12 cellular contexts compared by ENCODE assay signal in the genomic region with DNA sequence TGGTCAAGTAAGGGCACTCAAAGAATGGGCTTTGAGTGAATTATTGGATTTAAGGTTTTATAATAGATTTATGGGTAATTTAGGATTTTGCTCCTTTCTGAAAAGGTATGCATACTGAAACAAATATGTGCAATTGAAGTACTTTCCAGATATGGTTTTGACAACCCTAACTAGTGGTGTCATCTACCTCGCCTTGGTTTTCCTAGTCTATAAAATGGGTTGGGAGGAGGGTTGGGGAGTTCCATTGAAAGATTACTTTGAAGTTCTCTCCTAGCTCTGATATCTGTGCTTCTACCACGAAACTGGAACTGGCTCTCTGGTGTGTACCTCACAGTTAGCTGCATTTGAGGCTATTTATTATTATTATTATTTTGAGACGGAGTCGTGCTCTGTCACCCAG. TPM values are rescaled to one million over a fixed set of nuclear protein-coding genes. Genes with fewer than 3 reads are reported as not detected.
DNase-seq lines count a peak whose midpoint lies in the region; ATAC-seq and TF ChIP-seq lines count a peak whose summit lies in the region.
"Had no signal": no experiment of that assay in that cellular context is flagged by ENCODE, and none has a peak within 500 bp of the region (broad histone marks: within the 10 kb centered on the region; RNA-seq: fewer than 3 reads in every experiment).

No MANE protein-coding gene starts in this region.

- H3K36me3 Mint-ChIP-seq in CD4-positive, alpha-beta T cell (ENCODE audit: low read depth) = no peaks in the 10 kb centered on the region
- H3K36me3 Mint-ChIP-seq in IgD-negative memory B cell = no peaks in the 10 kb centered on the region
- no peaks in the 10 kb centered on the region for H3K36me3 Mint-ChIP-seq in nephron (ENCODE audit: low read depth)

- H3K4me1 Mint-ChIP-seq in CD4-positive, alpha-beta T cell (ENCODE audit: low read depth) = peaks cover 19% of the 10 kb centered on the region
- H3K4me1 Mint-ChIP-seq in IgD-negative memory B cell (peaks cover 9 to 18% (median 11%) of the 10 kb centered on the region in 3 donors), nephron (peaks cover 24% of the 10 kb centered on the region)

- TF ChIP-seq POLR2A in thyroid gland (IDR thresholded peaks at IDR 0.05) = no peak

- H3K27ac ChIP-seq in CD4-positive, alpha-beta T cell (ENCODE audit: low read depth, low read length) = no peak overlapping the region
- H3K27ac ChIP-seq in caudate nucleus (ENCODE audit: low read depth, low read length) (peak overlapping the region; percentile 46), thyroid gland (no peak overlapping the region)
- H3K27ac ChIP-seq: spleen had no signal

- no peaks in the 10 kb centered on the region for H3K9me3 ChIP-seq in CD4-positive, alpha-beta T cell (ENCODE audit: control insufficient read depth, low read length)
- no peaks in the 10 kb centered on the region for H3K9me3 ChIP-seq in thyroid gland
- H3K9me3 ChIP-seq: spleen had no signal

- H3K27ac Mint-ChIP-seq in CD4-positive, alpha-beta T cell = no peak overlapping the region
- H3K27ac Mint-ChIP-seq in IgD-negative memory B cell (no peak overlapping the region), nephron (no peak overlapping the region)

- no peak for DNase-seq in CD4-positive, alpha-beta T cell
- DNase-seq in caudate nucleus (lab: John Stamatoyannopoulos, UW) = no peak
- DNase-seq in NCI-H187 (lab: John Stamatoyannopoulos, UW) = no peak
- DNase-seq in thyroid gland = no peak
- DNase-seq: midbrain, NCI-H1105, NCI-H2107, NCI-H510A, spleen had no signal

- CTCF ChIA-PET in CD4-positive, alpha-beta T cell (lab: Charles Lee) = no interaction called here

- peak overlapping the region; percentile 89 for H3K4me3 Mint-ChIP-seq in CD4-positive, alpha-beta T cell
- H3K4me3 Mint-ChIP-seq in IgD-negative memory B cell (peak overlapping the region in 3 of 4 donors; percentile 75 to 98 (median 94)), nephron (peak overlapping the region; percentile 90 to 93 (median 91))

- POLR2A ChIA-PET in CD4-positive, alpha-beta T cell (lab: Charles Lee) = interaction anchor here (0.6 kb wide), 1 partner anchor 8 kb away, joined by 3 read pairs; no protein-coding TSS in a partner anchor

- no peak for TF ChIP-seq CTCF in CD4-positive, alpha-beta T cell (IDR thresholded peaks at IDR 0.05)
- TF ChIP-seq CTCF in nephron (IDR thresholded peaks at IDR 0.05; ENCODE audit: unreplicated experiment in 3 of 3) (no peak), thyroid gland (IDR thresholded peaks at IDR 0.05) (no peak)

- peaks cover 76% of the 10 kb centered on the region for H3K27me3 Mint-ChIP-seq in CD4-positive, alpha-beta T cell
- peaks cover 38% of the 10 kb centered on the region for H3K27me3 Mint-ChIP-seq in IgD-negative memory B cell
- peaks cover 62% of the 10 kb centered on the region for H3K27me3 Mint-ChIP-seq in nephron (ENCODE audit: low read depth)

- H3K36me3 ChIP-seq in thyroid gland = no peaks in the 10 kb centered on the region
- H3K36me3 ChIP-seq: spleen had no signal

- peaks cover 61% of the 10 kb centered on the region for H3K27me3 ChIP-seq in CD4-positive, alpha-beta T cell (ENCODE audit: control insufficient read depth, insufficient read depth, low read length)
- no peaks in the 10 kb centered on the region for H3K27me3 ChIP-seq in thyroid gland

- H3K9me3 Mint-ChIP-seq in CD4-positive, alpha-beta T cell = no peaks in the 10 kb centered on the region
- H3K9me3 Mint-ChIP-seq in IgD-negative memory B cell = no peaks in the 10 kb centered on the region
- H3K9me3 Mint-ChIP-seq in nephron = no peaks in the 10 kb centered on the region

- intact Hi-C loops in CD4-positive, alpha-beta T cell (cut with DNase I, micrococcal nuclease) = no loop called here
- intact Hi-C loops in thyroid gland (cut with DNase I) = no loop called here

- peaks cover 0 to 11% of the 10 kb centered on the region in 2 donors for H3K4me1 ChIP-seq in thyroid gland

- H3K4me3 ChIP-seq in thyroid gland (replicated peaks in 1 of 3) = no peak overlapping the region

- ATAC-seq in CD4-positive, alpha-beta T cell (ENCODE audit: poor library complexity) = no peak
- no peak for ATAC-seq in HG03520 (IDR thresholded peaks at IDR 0.05; ENCODE audit: unreplicated experiment)

- WGBS in thyroid gland, 2 donors = 95 to 97% methylated on average over 4 of the region's 4 CpGs

RNA-seq across cellular contexts. Expression of gene SPTBN2, which starts 0.4 kb away (rescaled TPM):
- not detected for total RNA-seq in CD4-positive, alpha-beta T cell
- polyA plus RNA-seq in IgD-negative memory B cell = not detected
- 1 to 10 TPM in 2 of 4 donors, under 1 TPM in 2; 0.25 to 1.6 (median 0.83) TPM for total RNA-seq in thyroid gland

RNA-seq across cellular contexts. Expression of gene RBM4B, which starts 51.8 kb away (rescaled TPM):
- total RNA-seq in CD4-positive, alpha-beta T cell = 1 to 10 TPM; 3.8 to 5.1 TPM
- polyA plus RNA-seq in IgD-negative memory B cell = 22.9 TPM
- total RNA-seq in thyroid gland = 10 to 100 TPM; 16.6 to 24.7 (median 24.2) TPM
